2 cellular contexts compared by ENCODE assay signal in genomic region chr21:39386194-39386593, GRCh38.
TF ChIP-seq lines count a peak whose summit lies in the region.

No MANE protein-coding gene starts in this region.

TF ChIP-seq in A549, 52 proteins besides CTCF, POLR2A, EP300 and RAD21:
- no peak for TF ChIP-seq FOSB (CRISPR knock-in tag; IDR thresholded peaks at IDR 0.05)
- TF ChIP-seq ZNF302 (CRISPR knock-in tag; IDR thresholded peaks at IDR 0.05): no peak
- TF ChIP-seq FOSL2 (IDR thresholded peaks at IDR 0.05): no peak
- TF ChIP-seq FOSL2 (CRISPR knock-in tag; IDR thresholded peaks at IDR 0.05): no peak
- no peak for TF ChIP-seq TP53 (CRISPR knock-in tag; IDR thresholded peaks at IDR 0.05)
TF ChIP-seq in A549: peak in this region for 0.

TF ChIP-seq in GM12878, 131 proteins besides CTCF, POLR2A, EP300 and RAD21:
- TF ChIP-seq TAF1 (IDR thresholded peaks at IDR 0.05; ENCODE audit: borderline replicate concordance, low read depth, low read length) (no peak), RELA (IDR thresholded peaks at IDR 0.05; ENCODE audit: borderline replicate concordance, partially characterized antibody) (no peak), MYB (IDR thresholded peaks at IDR 0.05; ENCODE audit: borderline replicate concordance, low read depth, low read length) (no peak), MAX (IDR thresholded peaks at IDR 0.05; ENCODE audit: low read depth, low read length) (no peak), SMC3 (IDR thresholded peaks at IDR 0.05; ENCODE audit: borderline replicate concordance, low read length) (no peak), CHD1 (IDR thresholded peaks at IDR 0.05; ENCODE audit: low read depth, low read length) (no peak), ZNF592 (IDR thresholded peaks at IDR 0.05) (no peak), SMAD1 (IDR thresholded peaks at IDR 0.05; ENCODE audit: low read depth, partially characterized antibody) (no peak)
